17 cellular contexts compared by ENCODE assay signal in the genomic region with DNA sequence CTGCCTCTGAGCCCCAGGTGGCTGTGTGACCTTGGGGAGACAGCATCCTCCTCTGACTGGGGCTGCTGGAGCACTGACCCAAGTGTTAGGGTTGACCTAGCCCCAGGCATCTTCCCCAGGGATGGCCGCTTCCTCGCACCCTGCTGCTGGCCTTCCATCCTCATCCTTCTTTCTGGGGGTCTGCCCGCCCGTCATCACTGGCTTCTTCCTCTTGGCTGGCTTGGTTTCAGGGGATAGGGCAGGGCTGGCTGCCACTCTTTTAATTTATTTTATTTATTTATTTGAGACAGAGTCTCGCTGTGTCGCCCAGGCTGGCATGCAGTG.
"Had no signal": no experiment of that assay in that cellular context is flagged by ENCODE, and none has a peak within 500 bp of the region (broad histone marks: within the 10 kb centered on the region; RNA-seq: fewer than 3 reads in every experiment).

No MANE protein-coding gene starts in this region.

- H3K4me3 Mint-ChIP-seq: activated CD8-positive, alpha-beta T cell treated with anti-CD3 and anti-CD28 coated beads for 36 hours; activated naive CD4-positive, alpha-beta T cell treated with anti-CD3 and anti-CD28 coated beads, Interleukin-2, amount 10 ng/mL, durations not matched to agents 7 days and 5 days; activated naive CD8-positive, alpha-beta T cell treated with anti-CD3 and anti-CD28 coated beads for 36 hours; activated T-cell treated with anti-CD3 and anti-CD28 coated beads, Interleukin-2, amount 50 U/mL, for 24 hours had no signal

- H3K27me3 Mint-ChIP-seq: activated CD8-positive, alpha-beta T cell treated with anti-CD3 and anti-CD28 coated beads for 36 hours; activated naive CD4-positive, alpha-beta T cell treated with anti-CD3 and anti-CD28 coated beads, Interleukin-2, amount 10 ng/mL, durations not matched to agents 7 days and 5 days; activated naive CD8-positive, alpha-beta T cell treated with anti-CD3 and anti-CD28 coated beads for 36 hours; activated T-cell treated with anti-CD3 and anti-CD28 coated beads, Interleukin-2, amount 50 U/mL, for 24 hours had no signal

- H3K9me3 Mint-ChIP-seq: activated CD8-positive, alpha-beta T cell treated with anti-CD3 and anti-CD28 coated beads for 36 hours; activated naive CD4-positive, alpha-beta T cell treated with anti-CD3 and anti-CD28 coated beads, Interleukin-2, amount 10 ng/mL, durations not matched to agents 7 days and 5 days; activated naive CD8-positive, alpha-beta T cell treated with anti-CD3 and anti-CD28 coated beads for 36 hours; activated T-cell treated with anti-CD3 and anti-CD28 coated beads, Interleukin-2, amount 50 U/mL, for 24 hours had no signal

- H3K27ac Mint-ChIP-seq: activated CD8-positive, alpha-beta T cell treated with anti-CD3 and anti-CD28 coated beads for 36 hours; activated naive CD4-positive, alpha-beta T cell treated with anti-CD3 and anti-CD28 coated beads, Interleukin-2, amount 10 ng/mL, durations not matched to agents 7 days and 5 days; activated naive CD8-positive, alpha-beta T cell treated with anti-CD3 and anti-CD28 coated beads for 36 hours; activated T-cell treated with anti-CD3 and anti-CD28 coated beads, Interleukin-2, amount 50 U/mL, for 24 hours had no signal

- H3K36me3 Mint-ChIP-seq: activated naive CD8-positive, alpha-beta T cell treated with anti-CD3 and anti-CD28 coated beads for 36 hours had no signal

- ATAC-seq: activated CD8-positive, alpha-beta T cell treated with anti-CD3 and anti-CD28 coated beads for 36 hours had no signal

- H3K27ac ChIP-seq: Peyer's patch, VCaP had no signal

- DNase-seq: activated CD4-positive, CD25-positive, alpha-beta regulatory T cell; activated CD8-positive, alpha-beta memory T cell treated with anti-CD3 and anti-CD28 coated beads, Interleukin-2, amount 50 U/mL, for 48 hours; activated CD8-positive, alpha-beta T cell treated with anti-CD3 and anti-CD28 coated beads for 36 hours; activated gamma-delta T cell; activated naive CD8-positive, alpha-beta T cell treated with anti-CD3 and anti-CD28 coated beads for 36 hours; activated T-cell treated with anti-CD3 and anti-CD28 coated beads, Interleukin-2, amount 50 U/mL, for 24 hours; MM.1S; NCI-H1105 treated with DMSO at 0.1 percent for 48 hours; NCI-H1436 treated with DMSO at 0.1 percent for 48 hours; NCI-H187; NCI-H2081; NCI-H524; SIG-M5; T1000 had no signal
